ENCODE assay signal across 8 cellular contexts in genomic region chr7:152025077-152025936, GRCh38. TPM values are rescaled to one million over a fixed set of nuclear protein-coding genes. Genes with fewer than 3 reads are reported as not detected.
DNase-seq lines count a peak whose midpoint lies in the region; ATAC-seq and TF ChIP-seq lines count a peak whose summit lies in the region.

GALNT11 (plus strand) TSS chr7:152025674; CDS start chr7:152094228, 68,554 bp downstream.

- CTCF ChIA-PET in Caco-2 (lab: Charles Lee), result interaction anchor here (0.5 to 1.2 kb wide), 2 partner anchors 34 to 74 kb away, joined by 3 read pairs; no protein-coding TSS in a partner anchor

- H3K9ac ChIP-seq in muscle layer of colon (ENCODE audit: low read length), result peak within 1 kb of the TSS; percentile 90

- H3K9me3 ChIP-seq in Caco-2, result no peaks in the 10 kb centered on the region
- H3K9me3 ChIP-seq in muscle layer of colon (ENCODE audit: low read length), result no peaks in the 10 kb centered on the region

- H3K27ac Mint-ChIP-seq in Caco-2 (ENCODE audit: unreplicated experiment), result peak within 1 kb of the TSS; percentile 80
- peak within 1 kb of the TSS; percentile 92 for H3K27ac Mint-ChIP-seq in activated T-cell treated with anti-CD3 and anti-CD28 coated beads, Interleukin-2, amount 50 U/mL, for 24 hours

- intact Hi-C loops in Caco-2 (cut with micrococcal nuclease; ENCODE audit: unreplicated experiment), result loop anchor here (1.0 to 5.0 kb wide), 3 partner anchors 56 to 122 kb away; no protein-coding TSS in a partner anchor

- H3K4me1 ChIP-seq in Caco-2 (no peaks in the 10 kb centered on the region; the same call in 1 of the 2 replicates), muscle layer of colon (ENCODE audit: insufficient read depth, low read length) (peaks cover 9% of the 10 kb centered on the region)

- peak; percentile 92 for ATAC-seq in GM19467 (IDR thresholded peaks at IDR 0.05; ENCODE audit: unreplicated experiment)

- peak; percentile 17 to 47 for TF ChIP-seq CTCF in Caco-2 (IDR thresholded peaks at IDR 0.05; ENCODE audit: insufficient read depth in 1 of 2, low read depth in 1 of 2, low read length in 1 of 2, severe bottlenecking in 1 of 2, unreplicated experiment in 1 of 2)

- H3K4me3 ChIP-seq in Caco-2 (ENCODE audit: low read depth, low read length) (peak within 1 kb of the TSS; percentile 54), muscle layer of colon (ENCODE audit: low read depth in 1 of 2, low read length in 2 of 2) (peak within 1 kb of the TSS; percentile 72 to 93)

- DNase-seq in Caco-2, result peak; percentile 83 to 93
- peak; percentile 82 for DNase-seq in HPDE6-E6E7 (ENCODE audit: extremely low spot score)
- DNase-seq in OCI-M1 (lab: John Stamatoyannopoulos, UW), result peak; percentile 63
- peak; percentile 94 for DNase-seq in activated T-cell treated with anti-CD3 and anti-CD28 coated beads, Interleukin-2, amount 50 U/mL, for 24 hours
- peak; percentile 93 to 97 for DNase-seq in erythroblast (lab: John Stamatoyannopoulos, UW)
- peak; percentile 69 to 70 for DNase-seq in stimulated activated CD8-positive, alpha-beta memory T cell treated with anti-CD3 and anti-CD28 coated beads, Interleukin-7, amount 100 ng/mL, for 1 hour (ENCODE audit: low read depth in 2 of 2)

- peaks cover 21% of the 10 kb centered on the region for H3K4me1 Mint-ChIP-seq in Caco-2 (ENCODE audit: low read depth, unreplicated experiment)
- H3K4me1 Mint-ChIP-seq in activated T-cell treated with anti-CD3 and anti-CD28 coated beads, Interleukin-2, amount 50 U/mL, for 24 hours (ENCODE audit: low read depth), result peaks cover 42% of the 10 kb centered on the region

- POLR2A ChIA-PET in Caco-2 (lab: Charles Lee), result no interaction called here

- H3K27me3 ChIP-seq in Caco-2 (replicated peaks; ENCODE audit: control insufficient read depth, insufficient read depth, low read length) (no peaks in the 10 kb centered on the region), muscle layer of colon (ENCODE audit: control insufficient read depth in 1 of 2, insufficient read depth in 2 of 2, low read length in 2 of 2) (no peaks in the 10 kb centered on the region)

- peaks cover 18% of the 10 kb centered on the region for H3K36me3 Mint-ChIP-seq in Caco-2 (ENCODE audit: insufficient read depth, unreplicated experiment)
- H3K36me3 Mint-ChIP-seq in activated T-cell treated with anti-CD3 and anti-CD28 coated beads, Interleukin-2, amount 50 U/mL, for 24 hours (ENCODE audit: low read depth), result peaks cover 33% of the 10 kb centered on the region

- no peaks in the 10 kb centered on the region for H3K27me3 Mint-ChIP-seq in Caco-2 (ENCODE audit: insufficient read depth, unreplicated experiment)
- H3K27me3 Mint-ChIP-seq in activated T-cell treated with anti-CD3 and anti-CD28 coated beads, Interleukin-2, amount 50 U/mL, for 24 hours, result no peaks in the 10 kb centered on the region

- H3K27ac ChIP-seq in muscle layer of colon (ENCODE audit: low read depth, low read length), result peak within 1 kb of the TSS; percentile 86

- H3K36me3 ChIP-seq in Caco-2 (ENCODE audit: control insufficient read depth, insufficient read depth, low read length), result no peaks in the 10 kb centered on the region; the same call in 1 of the 2 replicates
- no peaks in the 10 kb centered on the region for H3K36me3 ChIP-seq in muscle layer of colon (ENCODE audit: insufficient read depth, low read length)

- TSS peak; percentile 95 for BruUV-seq in Caco-2 (replicated peaks; lab: Mats Ljungman, UMichigan)

- TF ChIP-seq POLR2A in erythroblast (IDR thresholded peaks at IDR 0.05; ENCODE audit: low read length), result peak; percentile 93

- peak within 1 kb of the TSS; percentile 80 for H3K4me3 Mint-ChIP-seq in Caco-2 (ENCODE audit: unreplicated experiment)
- H3K4me3 Mint-ChIP-seq in activated T-cell treated with anti-CD3 and anti-CD28 coated beads, Interleukin-2, amount 50 U/mL, for 24 hours, result peak within 1 kb of the TSS; percentile 85

- peaks cover 10% of the 10 kb centered on the region for H3K9me3 Mint-ChIP-seq in Caco-2 (ENCODE audit: unreplicated experiment)
- H3K9me3 Mint-ChIP-seq in activated T-cell treated with anti-CD3 and anti-CD28 coated beads, Interleukin-2, amount 50 U/mL, for 24 hours, result no peaks in the 10 kb centered on the region

RNA-seq across cellular contexts. Expression of gene GALNT11, which starts in this region (rescaled TPM):
- total RNA-seq in Caco-2 (2022), result 31.4 and 34.9 TPM in 2 replicates

Comparison
In these comparisons a context has a peak if more than half of its experiments do, and no peak if none do; other contexts are left out.
1. Peak in every context shown above with its lines: DNase-seq, ATAC-seq, H3K4me3 ChIP-seq and H3K27ac ChIP-seq.